ENCODE assay signal across 31 cellular contexts in the genomic region with DNA sequence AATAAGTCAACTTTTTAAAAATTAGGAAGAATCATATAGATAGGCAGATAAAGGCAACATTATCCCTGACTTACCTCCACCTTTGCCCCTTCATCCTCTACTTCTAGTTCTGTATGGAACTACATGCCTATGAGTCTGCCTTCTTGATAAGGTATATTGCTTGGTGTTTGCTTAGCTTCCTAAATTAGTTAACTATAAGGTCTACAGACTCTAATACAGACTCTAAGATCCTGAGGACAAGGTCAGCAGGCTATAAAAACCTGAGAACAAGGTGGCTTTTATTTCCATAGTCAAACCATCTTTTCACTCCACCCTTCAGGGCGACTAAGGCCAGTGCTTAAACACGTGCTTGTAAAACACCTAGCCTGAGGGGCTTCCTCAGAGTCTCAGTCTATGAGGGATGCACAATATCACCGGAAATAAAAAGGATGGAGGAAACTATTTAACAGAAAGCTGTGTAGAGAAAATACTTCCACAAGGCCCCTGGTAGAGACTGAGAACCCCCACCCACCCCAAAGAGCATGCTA. TPM values are rescaled to one million over a fixed set of nuclear protein-coding genes. Genes with fewer than 3 reads are reported as not detected.
"Had no signal": no experiment of that assay in that cellular context is flagged by ENCODE, and none has a peak within 500 bp of the region (broad histone marks: within the 10 kb centered on the region; RNA-seq: fewer than 3 reads in every experiment).

No MANE protein-coding gene starts in this region.

- DNase-seq: effector CD8-positive, alpha-beta T cell; endodermal cell; foreskin keratinocyte; heart left ventricle; hypothalamus; mesenchymal stem cell; naive thymus-derived CD4-positive, alpha-beta T cell; right lobe of liver; stimulated activated CD4-positive, alpha-beta T cell treated with anti-CD3 and anti-CD28 coated beads, Interleukin-12 subunit alpha, Interleukin-12 subunit beta, amount 100 ng/mL, for 4 hours; stimulated activated CD4-positive, alpha-beta T cell treated with anti-CD3 and anti-CD28 coated beads, Interleukin-1b, Interleukin-23, amount 100 ng/mL, for 48 hours; stimulated activated CD4-positive, alpha-beta T cell treated with anti-CD3 and anti-CD28 coated beads, Interleukin-4, amount 100 ng/mL, for 1 hour; stimulated activated CD8-positive, alpha-beta memory T cell treated with anti-CD3 and anti-CD28 coated beads, Interleukin-4, amount 100 ng/mL, for 48 hours; stimulated activated naive CD4-positive, alpha-beta T cell; stimulated activated naive CD8-positive, alpha-beta T cell treated with anti-CD3 and anti-CD28 coated beads, Interleukin-15, amount 100 ng/mL, for 72 hours; transverse colon had no signal

- H3K4me1 ChIP-seq: foreskin keratinocyte, gastroesophageal sphincter, parathyroid adenoma, right lobe of liver, suprapubic skin, vagina had no signal

- H3K9me3 ChIP-seq: gastroesophageal sphincter, heart left ventricle, right lobe of liver, suprapubic skin, transverse colon, vagina had no signal

- H3K27ac ChIP-seq: epithelial cell of prostate, foreskin keratinocyte, gastroesophageal sphincter, heart left ventricle, neural progenitor cell, parathyroid adenoma, right lobe of liver, suprapubic skin, vagina had no signal

- H3K36me3 ChIP-seq: neural progenitor cell had no signal

- H3K9ac ChIP-seq: neural progenitor cell, parathyroid adenoma had no signal

- H3K4me3 Mint-ChIP-seq: dendritic cell treated with granulocyte-macrophage colony-stimulating factor and Interleukin-4, amounts not matched to agents 40 ng/mL and 50 ng/mL, for 4 days; endodermal cell; mesothelial cell of epicardium; naive thymus-derived CD4-positive, alpha-beta T cell; nephron; neural progenitor cell; stimulated activated naive CD8-positive, alpha-beta T cell treated with anti-CD3 and anti-CD28 coated beads, Interleukin-15, amount 100 ng/mL, for 72 hours had no signal

- H3K27me3 Mint-ChIP-seq: dendritic cell treated with granulocyte-macrophage colony-stimulating factor and Interleukin-4, amounts not matched to agents 40 ng/mL and 50 ng/mL, for 4 days; naive thymus-derived CD4-positive, alpha-beta T cell; progenitor cell of endocrine pancreas; stimulated activated naive CD8-positive, alpha-beta T cell treated with anti-CD3 and anti-CD28 coated beads, Interleukin-15, amount 100 ng/mL, for 72 hours had no signal

- ATAC-seq: esophagus mucosa; foreskin keratinocyte; gastroesophageal sphincter; heart left ventricle; left lobe of liver; naive thymus-derived CD4-positive, alpha-beta T cell; right lobe of liver; stimulated activated naive CD8-positive, alpha-beta T cell treated with anti-CD3 and anti-CD28 coated beads, Interleukin-15, amount 100 ng/mL, for 72 hours had no signal

- H3K27me3 ChIP-seq: foreskin keratinocyte, neural progenitor cell, right lobe of liver, suprapubic skin, transverse colon, vagina had no signal

- H3K27ac Mint-ChIP-seq: dendritic cell treated with granulocyte-macrophage colony-stimulating factor and Interleukin-4, amounts not matched to agents 40 ng/mL and 50 ng/mL, for 4 days; endodermal cell; neural progenitor cell; stimulated activated naive CD8-positive, alpha-beta T cell treated with anti-CD3 and anti-CD28 coated beads, Interleukin-15, amount 100 ng/mL, for 72 hours had no signal

- H3K4me3 ChIP-seq: gastroesophageal sphincter, heart left ventricle, neural progenitor cell, right lobe of liver, smooth muscle cell, suprapubic skin, transverse colon, vagina had no signal

- H3K9me3 Mint-ChIP-seq: dendritic cell treated with granulocyte-macrophage colony-stimulating factor and Interleukin-4, amounts not matched to agents 40 ng/mL and 50 ng/mL, for 4 days; endodermal cell; mesothelial cell of epicardium; naive thymus-derived CD4-positive, alpha-beta T cell; nephron; neural progenitor cell; stimulated activated naive CD8-positive, alpha-beta T cell treated with anti-CD3 and anti-CD28 coated beads, Interleukin-15, amount 100 ng/mL, for 72 hours had no signal

RNA-seq across cellular contexts. Expression of a gene that starts 36.1 kb away (rescaled TPM):
- total RNA-seq: esophagus mucosa; fibroblast of lung; gastroesophageal sphincter; lung microvascular endothelial cell; naive thymus-derived CD4-positive, alpha-beta T cell; right lobe of liver; suprapubic skin; ureter; vagina had no signal
